Comparison of ENCODE assay signal across 20 cellular contexts in genomic region chr22:46356496-46357185, GRCh38. TPM values are rescaled to one million over a fixed set of nuclear protein-coding genes. Genes with fewer than 3 reads are reported as not detected.
"Had no signal": no experiment of that assay in that cellular context is flagged by ENCODE, and none has a peak within 500 bp of the region (broad histone marks: within the 10 kb centered on the region; RNA-seq: fewer than 3 reads in every experiment).

No MANE protein-coding gene starts in this region.

- H3K9me3 Mint-ChIP-seq: endodermal cell had no signal

- ATAC-seq: foreskin keratinocyte, left lung had no signal

- H3K27ac ChIP-seq: coronary artery, foreskin keratinocyte, left lung, neutrophil, sigmoid colon, stomach, thoracic aorta, uterus had no signal

- DNase-seq: effector CD4-positive, alpha-beta T cell; endodermal cell; erythroblast; foreskin keratinocyte; hypothalamus; mesendoderm; naive thymus-derived CD4-positive, alpha-beta T cell; nephron progenitor cell; sigmoid colon; stimulated activated CD4-positive, alpha-beta T cell treated with anti-CD3 and anti-CD28 coated beads, Interleukin-2, amount 100 ng/mL, for 24 hours; stimulated activated naive CD4-positive, alpha-beta T cell; stomach; substantia nigra; trophoblast cell; uterus had no signal

- H3K4me3 Mint-ChIP-seq: endodermal cell; naive thymus-derived CD4-positive, alpha-beta T cell; nephron progenitor cell had no signal

- H3K9me3 ChIP-seq: left lung, neutrophil, sigmoid colon, stomach, thoracic aorta, uterus had no signal

- H3K4me1 Mint-ChIP-seq: endodermal cell had no signal

- H3K4me1 ChIP-seq: sigmoid colon, uterus had no signal

- H3K27me3 ChIP-seq: foreskin keratinocyte, left lung, neutrophil, sigmoid colon, stomach, uterus had no signal

- H3K27me3 Mint-ChIP-seq: naive thymus-derived CD4-positive, alpha-beta T cell had no signal

- H3K36me3 ChIP-seq: uterus had no signal

- H3K27ac Mint-ChIP-seq: endodermal cell; naive thymus-derived CD4-positive, alpha-beta T cell; nephron progenitor cell had no signal

- H3K4me3 ChIP-seq: coronary artery, left lung, sigmoid colon, skin epidermis, stomach, thoracic aorta, uterus had no signal

RNA-seq across cellular contexts. Expression of gene GTSE1, which starts 60.0 kb away (rescaled TPM):
- polyA plus RNA-seq: naive thymus-derived CD4-positive, alpha-beta T cell had no signal
